8 cellular contexts compared by ENCODE assay signal in genomic region chr5:177111720-177112394, GRCh38. TPM values are rescaled to one million over a fixed set of nuclear protein-coding genes. Genes with fewer than 3 reads are reported as not detected.
A peak's percentile ranks its signal among the peaks of the same experiment; 100 is the strongest.
DNase-seq lines count a peak whose midpoint lies in the region; ATAC-seq lines count a peak whose summit lies in the region.

No MANE protein-coding gene starts in this region.

- ATAC-seq in GM19351 (IDR thresholded peaks at IDR 0.05; ENCODE audit: unreplicated experiment) = no peak

- DNase-seq in NK-92 treated with Interleukin-12 subunit alpha and Interleukin-12 subunit beta, amount 100 ng/mL, for 24 hours (lab: John Stamatoyannopoulos, UW) = peak; percentile 46
- no peak for DNase-seq in NK-92 (lab: John Stamatoyannopoulos, UW; ENCODE audit: unreplicated experiment)
- DNase-seq in NCI-H146 (lab: John Stamatoyannopoulos, UW) = peak; percentile 38
- peak; percentile 67 for DNase-seq in activated CD4-positive, CD25-positive, alpha-beta regulatory T cell treated with anti-CD3 and anti-CD28 coated beads, Interleukin-2, amount 50 U/mL, for 72 hours
- DNase-seq in cerebellar cortex (ENCODE audit: low spot score) = peak; percentile 60
- DNase-seq in lung microvascular endothelial cell (ENCODE audit: low read depth in 2 of 2) = peak; percentile 41 to 65
- peak; percentile 29 to 31 for DNase-seq in stimulated activated CD8-positive, alpha-beta memory T cell treated with anti-CD3 and anti-CD28 coated beads, Interleukin-4, amount 100 ng/mL, for 4 hours (ENCODE audit: low read depth in 2 of 2, low spot score in 1 of 2)

RNA-seq across cellular contexts. Expression of gene NSD1, which starts 21.7 kb away (rescaled TPM):
- 20.9 and 22.4 TPM in 2 replicates for total RNA-seq in lung microvascular endothelial cell

RNA-seq across cellular contexts. Expression of gene FGFR4, which starts 25.1 kb away (rescaled TPM):
- total RNA-seq in lung microvascular endothelial cell = 0.87 and 4.2 TPM in 2 replicates
